ENCODE assay signal across 16 cellular contexts in genomic region chr16:50329446-50330189, GRCh38. TPM values are rescaled to one million over a fixed set of nuclear protein-coding genes. Genes with fewer than 3 reads are reported as not detected.
DNase-seq lines count a peak whose midpoint lies in the region; ATAC-seq, FAIRE-seq and TF ChIP-seq lines count a peak whose summit lies in the region.
"Had no signal": no experiment of that assay in that cellular context is flagged by ENCODE, and none has a peak within 500 bp of the region (broad histone marks: within the 10 kb centered on the region; RNA-seq: fewer than 3 reads in every experiment).

No MANE protein-coding gene starts in this region.

- no peak overlapping the region for H3K4me2 ChIP-seq in GM12878 (ENCODE audit: control insufficient read depth, insufficient read depth)
- H3K4me2 ChIP-seq: KMS-11 had no signal

- intact Hi-C loops in right cardiac atrium (cut with DNase I), result loop anchor here in 1 of 4 donors (10.0 kb wide), 1 partner anchor 105 kb away; no protein-coding TSS in a partner anchor
- intact Hi-C loops in Right ventricle myocardium inferior (cut with DNase I), result no loop called here
- intact Hi-C loops in GM12878 (cut with micrococcal nuclease; ENCODE audit: unreplicated experiment), result loop anchor here (5.0 to 10.0 kb wide), 2 partner anchors 115 to 478 kb away; no protein-coding TSS in a partner anchor
- intact Hi-C loops in naive thymus-derived CD4-positive, alpha-beta T cell (cut with micrococcal nuclease), result loop anchor here (5.0 to 10.0 kb wide), 5 partner anchors 38 to 218 kb away; partner anchors contain the start of genes BRD7 (in 1 of the 2) and NKD1 (in 1 of the 2)
- intact Hi-C loops in upper lobe of right lung (cut with DNase I), result no loop called here

- no peak for TF ChIP-seq EP300 in GM12878 (IDR thresholded peaks at IDR 0.05; ENCODE audit: borderline replicate concordance in 1 of 2, control insufficient read depth in 1 of 2, low read depth in 2 of 2, low read length in 2 of 2)

- SMC1A ChIA-PET in GM12878 (lab: Charles Lee; ENCODE audit: uncharacterized antibody, unreplicated experiment), result interaction anchor here (0.7 to 1.5 kb wide), 7 partner anchors 12 to 477 kb away, joined by 3 to 4 read pairs (median 3); no protein-coding TSS in a partner anchor

- H3K36me3 ChIP-seq in GM12878 (ENCODE audit: control insufficient read depth in 2 of 2, insufficient read depth in 2 of 2, low read length in 1 of 2) (peaks cover 10 to 24% of the 10 kb centered on the region in 2 experiments; a peak in 3 of 4 replicates), upper lobe of right lung (peaks cover 70% of the 10 kb centered on the region)
- H3K36me3 ChIP-seq in naive thymus-derived CD4-positive, alpha-beta T cell (ENCODE audit: control insufficient read depth in 2 of 3, insufficient read depth in 3 of 3, low read length in 3 of 3), result peaks cover 6 to 33% (median 7%) of the 10 kb centered on the region in 3 experiments

- H3K4me3 ChIP-seq in right cardiac atrium (ENCODE audit: low read length) (no peak overlapping the region), GM12878 (no peak overlapping the region), upper lobe of right lung (no peak overlapping the region)
- H3K4me3 ChIP-seq in naive thymus-derived CD4-positive, alpha-beta T cell (ENCODE audit: low read length), result no peak overlapping the region

- no peaks in the 10 kb centered on the region for H3K4me1 ChIP-seq in right cardiac atrium (ENCODE audit: control insufficient read depth, insufficient read depth, low read length)
- H3K4me1 ChIP-seq in GM12878 (ENCODE audit: control insufficient read depth, insufficient read depth, low read length), result peaks cover 3% of the 10 kb centered on the region; the same call in 1 of the 2 replicates
- H3K4me1 ChIP-seq in naive thymus-derived CD4-positive, alpha-beta T cell (ENCODE audit: control insufficient read depth in 2 of 2, insufficient read depth in 2 of 2, low read length in 2 of 2), result peaks cover 10 to 24% of the 10 kb centered on the region in 2 donors
- H3K4me1 ChIP-seq in upper lobe of right lung, result peaks cover 15% of the 10 kb centered on the region

- no peak for TF ChIP-seq RAD21 in GM12878 (IDR thresholded peaks at IDR 0.05; ENCODE audit: insufficient read depth, low read depth, low read length)

- no peaks in the 10 kb centered on the region for H3K27me3 Mint-ChIP-seq in naive thymus-derived CD4-positive, alpha-beta T cell
- no peaks in the 10 kb centered on the region for H3K27me3 Mint-ChIP-seq in progenitor cell of endocrine pancreas
- H3K27me3 Mint-ChIP-seq: brain had no signal

- FAIRE-seq in GM12878 (lab: Jason Lieb, UNC), result no peak
- FAIRE-seq: small intestine had no signal

- POLR2A ChIA-PET in GM12878 (lab: Charles Lee), result interaction anchor here (1.0 to 1.1 kb wide), 2 partner anchors 30 to 51 kb away, joined by 3 to 6 read pairs; no protein-coding TSS in a partner anchor
- POLR2A ChIA-PET in naive thymus-derived CD4-positive, alpha-beta T cell (lab: Charles Lee), result interaction anchor here (0.7 to 7.3 kb wide), 4 partner anchors 9 to 412 kb away, joined by 3 to 115 read pairs (median 42); partner anchors contain the start of gene CYLD

- no peaks in the 10 kb centered on the region for H3K27me3 ChIP-seq in right cardiac atrium (ENCODE audit: control insufficient read depth, insufficient read depth)
- no peaks in the 10 kb centered on the region for H3K27me3 ChIP-seq in GM12878 (replicated peaks in 1 of 2; ENCODE audit: control insufficient read depth in 2 of 2, insufficient read depth in 2 of 2, low read length in 1 of 2)
- H3K27me3 ChIP-seq in naive thymus-derived CD4-positive, alpha-beta T cell (ENCODE audit: control insufficient read depth in 2 of 2, insufficient read depth in 2 of 2, low read length in 2 of 2), result no peaks in the 10 kb centered on the region
- H3K27me3 ChIP-seq in upper lobe of right lung, result no peaks in the 10 kb centered on the region

- in situ Hi-C loops in GM12878 (cut with MboI), result no loop called here

- RAD21 ChIA-PET in GM12878 (lab: Charles Lee; ENCODE audit: unreplicated experiment), result interaction anchor here (0.7 kb wide), 2 partner anchors 26 to 55 kb away, joined by 3 read pairs; no protein-coding TSS in a partner anchor

- H3K9me3 Mint-ChIP-seq in naive thymus-derived CD4-positive, alpha-beta T cell, result peaks cover 0 to 3% (median 0%) of the 10 kb centered on the region in 11 donors
- peaks cover 3% of the 10 kb centered on the region for H3K9me3 Mint-ChIP-seq in progenitor cell of endocrine pancreas (ENCODE audit: low read depth)
- H3K9me3 Mint-ChIP-seq: activated T-cell treated with anti-CD3 and anti-CD28 coated beads, Interleukin-2, amount 50 U/mL, for 4 hours; brain; H9 had no signal

- no peaks in the 10 kb centered on the region for H3K9me3 ChIP-seq in right cardiac atrium (ENCODE audit: control insufficient read depth, low read length)
- H3K9me3 ChIP-seq in GM12878 (replicated peaks; ENCODE audit: control insufficient read depth, insufficient read depth, low read length), result no peaks in the 10 kb centered on the region
- H3K9me3 ChIP-seq in naive thymus-derived CD4-positive, alpha-beta T cell (ENCODE audit: control insufficient read depth in 2 of 3, low read length in 3 of 3), result no peaks in the 10 kb centered on the region
- H3K9me3 ChIP-seq in upper lobe of right lung, result no peaks in the 10 kb centered on the region

- H3K79me2 ChIP-seq in GM12878 (ENCODE audit: control insufficient read depth, insufficient read depth, low read length), result no peaks in the 10 kb centered on the region

- ATAC-seq in right cardiac atrium (peak; percentile 29 to 57), Right ventricle myocardium inferior (no peak), GM12878 (no peak), upper lobe of right lung (peak; percentile 49)
- no peak for ATAC-seq in naive thymus-derived CD4-positive, alpha-beta T cell
- ATAC-seq: activated T-cell treated with anti-CD3 and anti-CD28 coated beads, Interleukin-2, amount 50 U/mL, for 4 hours; left ventricle myocardium superior; WTC11 had no signal

- DNase-seq in right cardiac atrium (peak in 1 of 3 donors; percentile 55), Right ventricle myocardium inferior (ENCODE audit: missing footprints) (no peak), GM12878 (ENCODE audit: low read depth, low spot score) (no peak), upper lobe of right lung (no peak), AG20443 (ENCODE audit: low spot score) (no peak), progenitor cell of endocrine pancreas (ENCODE audit: low spot score, unreplicated experiment) (no peak), activated gamma-delta T cell treated with Interleukin-2 at 50 U/mL for 16 hours (no peak)
- no peak for DNase-seq in naive thymus-derived CD4-positive, alpha-beta T cell
- DNase-seq: activated T-cell treated with anti-CD3 and anti-CD28 coated beads, Interleukin-2, amount 50 U/mL, for 4 hours; H9; left ventricle myocardium superior; NCI-H1436; small intestine had no signal

- peaks cover 34 to 56% (median 46%) of the 10 kb centered on the region in 7 donors for H3K4me1 Mint-ChIP-seq in naive thymus-derived CD4-positive, alpha-beta T cell
- peaks cover 8% of the 10 kb centered on the region for H3K4me1 Mint-ChIP-seq in progenitor cell of endocrine pancreas (ENCODE audit: low read depth)
- H3K4me1 Mint-ChIP-seq: brain, WTC11 had no signal

- H2AFZ ChIP-seq in GM12878 (ENCODE audit: control insufficient read depth, low read depth, low read length), result no peak overlapping the region

- WGBS in right cardiac atrium, result 54% methylated on average over 11 of the region's 11 CpGs
- WGBS in GM12878 (ENCODE audit: insufficient coverage, insufficient replicate concordance, low lambda C conversion rate, missing lambda C conversion rate), result 95% methylated on average over 11 of the region's 11 CpGs

- peak overlapping the region in 8 of 9 donors; percentile 28 to 95 (median 81) for H3K27ac Mint-ChIP-seq in naive thymus-derived CD4-positive, alpha-beta T cell
- H3K27ac Mint-ChIP-seq in progenitor cell of endocrine pancreas, result no peak overlapping the region
- H3K27ac Mint-ChIP-seq: brain, WTC11 had no signal

- H3K36me3 Mint-ChIP-seq in naive thymus-derived CD4-positive, alpha-beta T cell, result peaks cover 14 to 42% (median 28%) of the 10 kb centered on the region in 5 donors
- H3K36me3 Mint-ChIP-seq in progenitor cell of endocrine pancreas (ENCODE audit: insufficient read depth), result peaks cover 26% of the 10 kb centered on the region

- BruUV-seq in GM12878 (replicated peaks; lab: Mats Ljungman, UMichigan), result no TSS peak

- H3K27ac ChIP-seq in right cardiac atrium (ENCODE audit: low read length) (no peak overlapping the region), GM12878 (ENCODE audit: control insufficient read depth, insufficient read depth) (0 out of 2 replicates have a peak overlapping the region, but pooled peaks have one; percentile 1), upper lobe of right lung (peak overlapping the region; percentile 44)
- peak overlapping the region; percentile 4 for H3K27ac ChIP-seq in naive thymus-derived CD4-positive, alpha-beta T cell (ENCODE audit: low read depth, low read length)
- H3K27ac ChIP-seq: KMS-11 had no signal

- CTCF ChIA-PET in GM12878 (lab: Yijun Ruan, JAX), result interaction anchor here (0.5 to 5.6 kb wide), 14 partner anchors 10 to 477 kb away, joined by 3 to 51 read pairs (median 3); partner anchors contain the start of gene CNEP1R1
- CTCF ChIA-PET in naive thymus-derived CD4-positive, alpha-beta T cell (lab: Charles Lee), result interaction anchor here (0.9 to 12.6 kb wide), 4 partner anchors 15 to 336 kb away, joined by 3 to 203 read pairs (median 19); no protein-coding TSS in a partner anchor

- TF ChIP-seq CTCF in GM12878 (IDR thresholded peaks at IDR 0.05 in 2 of 3, conservative IDR thresholded peaks at IDR 0.05 in 1 of 3; ENCODE audit: control insufficient read depth in 2 of 3, extremely low read depth in 1 of 3, insufficient read depth in 1 of 3, low read depth in 3 of 3, low read length in 3 of 3), result no peak
- no peak for TF ChIP-seq CTCF in upper lobe of right lung (IDR thresholded peaks at IDR 0.05)
- TF ChIP-seq CTCF in progenitor cell of endocrine pancreas (IDR thresholded peaks at IDR 0.05; ENCODE audit: unreplicated experiment), result no peak

- no peak for TF ChIP-seq POLR2A in GM12878 (IDR thresholded peaks at IDR 0.05; ENCODE audit: low read depth, low read length)

- H3K9ac ChIP-seq in GM12878 (ENCODE audit: control insufficient read depth, insufficient read depth, low read length), result no peak overlapping the region
- H3K9ac ChIP-seq: KMS-11 had no signal

- peak overlapping the region in 4 of 10 donors; percentile 5 to 51 (median 34) for H3K4me3 Mint-ChIP-seq in naive thymus-derived CD4-positive, alpha-beta T cell
- no peak overlapping the region for H3K4me3 Mint-ChIP-seq in progenitor cell of endocrine pancreas (ENCODE audit: low read depth)
- H3K4me3 Mint-ChIP-seq: activated T-cell treated with anti-CD3 and anti-CD28 coated beads, Interleukin-2, amount 50 U/mL, for 4 hours; brain; H9; WTC11 had no signal

- no peaks in the 10 kb centered on the region for H4K20me1 ChIP-seq in GM12878 (ENCODE audit: control insufficient read depth, insufficient read depth)

RNA-seq across cellular contexts. Expression of gene BRD7, which starts 39.2 kb away (rescaled TPM):
- total RNA-seq in right cardiac atrium (10 to 100 TPM; 43.6 to 48.0 (median 45.0) TPM), Right ventricle myocardium inferior (46.6 TPM), GM12878 (2014; rRNA removed) (54.3 and 56.3 TPM in 2 replicates), GM12878 (2014; rRNA removed; fragmentation: Illumina TruSeq; extraction: Trizol) (74.5 and 74.7 TPM in 2 replicates), GM12878 (2021) (65.2 and 67.4 TPM in 2 replicates), upper lobe of right lung (62.9 TPM), progenitor cell of endocrine pancreas (104 and 109 TPM in 2 replicates)
- polyA plus RNA-seq in right cardiac atrium (33.8 TPM), GM12878 (2011; rRNA removed) (64.4 and 85.4 TPM in 2 replicates), GM12878 (2014; fragmentation: Illumina TruSeq; extraction: Trizol) (74.6 and 113 TPM in 2 replicates), GM12878 (2014; fragmentation: Nextera tagmentation; extraction: Ambion mirVana) (10 to 100 TPM; 16.9 to 36.5 TPM), GM12878 (2014; rRNA removed) (44.4 and 47.8 TPM in 2 replicates), GM12878 (2016; fragmentation: Nextera tagmentation; extraction: Ambion mirVana) (10 to 100 TPM; 18.9 to 47.6 TPM)
- total RNA-seq in GM12878 (2013; cell fraction: nucleolus; rRNA removed), result 36.9 and 40.9 TPM in 2 replicates
- polyA plus RNA-seq in GM12878 (2011; ENCODE audit: low read depth), result 23.7 TPM
- 22.9 and 27.6 TPM in 2 replicates for polyA plus RNA-seq in GM12878 (2011; cell fraction: cytosol; rRNA removed)
- polyA plus RNA-seq in GM12878 (2011; cell fraction: nucleus; rRNA removed), result 26.8 and 33.9 TPM in 2 replicates
- 27.2 and 43.0 TPM in 2 replicates for polyA plus RNA-seq in GM12878 (2012)
- 34.6 and 42.2 TPM in 2 replicates for polyA minus RNA-seq in GM12878 (2011; rRNA and poly(A)+ RNA removed)
- 16.4 and 19.0 TPM in 2 replicates for polyA minus RNA-seq in GM12878 (2011; cell fraction: cytosol; rRNA and poly(A)+ RNA removed)
- polyA minus RNA-seq in GM12878 (2011; cell fraction: nucleus; rRNA and poly(A)+ RNA removed), result 19.5 and 29.7 TPM in 2 replicates
- total RNA-seq in naive thymus-derived CD4-positive, alpha-beta T cell, result 10 to 100 TPM; 80.9 to 91.1 (median 85.0) TPM
- polyA plus RNA-seq in naive thymus-derived CD4-positive, alpha-beta T cell, result 10 to 100 TPM; 34.5 to 47.3 TPM

Comparison
In these comparisons a context has a peak if more than half of its experiments do, and no peak if none do; other contexts are left out.
1. ATAC-seq: peak in right cardiac atrium (2 of 2) and upper lobe of right lung (single experiment); none in Right ventricle myocardium inferior (single experiment), GM12878 (single experiment) and naive thymus-derived CD4-positive, alpha-beta T cell (single experiment).
2. intact Hi-C loops: an anchor here in GM12878 (5.0 to 10.0 kb wide) and naive thymus-derived CD4-positive, alpha-beta T cell (5.0 to 10.0 kb wide); none called in Right ventricle myocardium inferior and upper lobe of right lung.